Comparison of ENCODE assay signal across 24 cellular contexts in genomic region chr2:225083276-225083675, GRCh38.
"Had no signal": no experiment of that assay in that cellular context is flagged by ENCODE, and none has a peak within 500 bp of the region (broad histone marks: within the 10 kb centered on the region; RNA-seq: fewer than 3 reads in every experiment).

No MANE protein-coding gene starts in this region.

- H3K27me3 Mint-ChIP-seq: progenitor cell of endocrine pancreas had no signal

- FAIRE-seq: colon, keratinocyte, small intestine had no signal

- H3K4me1 ChIP-seq: gastrocnemius medialis, parathyroid adenoma, right lobe of liver, stomach, testis, tibial artery, uterus had no signal

- H3K9me3 ChIP-seq: gastrocnemius medialis, right lobe of liver, stomach, testis, tibial artery, uterus had no signal

- H3K27ac Mint-ChIP-seq: natural killer cell, progenitor cell of endocrine pancreas, type B pancreatic cell had no signal

- DNase-seq: dorsolateral prefrontal cortex; effector CD4-positive, alpha-beta T cell; foreskin fibroblast; gastrocnemius medialis; head of caudate nucleus; natural killer cell; occipital lobe; right lobe of liver; small intestine; stimulated activated CD4-positive, alpha-beta T cell treated with anti-CD3 and anti-CD28 coated beads, Interleukin-15, amount 100 ng/mL, for 24 hours; stimulated activated CD4-positive, alpha-beta T cell treated with anti-CD3 and anti-CD28 coated beads, Interleukin-2, amount 100 ng/mL, for 48 hours; stimulated activated naive CD4-positive, alpha-beta T cell treated with Interleukin-2 at 50 U/mL for 16 hours; stomach; testis; tibial artery; uterus had no signal

- H3K4me3 ChIP-seq: dorsolateral prefrontal cortex, gastrocnemius medialis, right lobe of liver, stomach, testis, tibial artery, uterus had no signal

- H3K36me3 ChIP-seq: gastrocnemius medialis, right lobe of liver, stomach, tibial artery, uterus had no signal

- H3K9me3 Mint-ChIP-seq: natural killer cell, type B pancreatic cell had no signal

- H3K27me3 ChIP-seq: dorsolateral prefrontal cortex, gastrocnemius medialis, right lobe of liver, stomach, testis, tibial artery, uterus had no signal

- H3K27ac ChIP-seq: dorsolateral prefrontal cortex, epithelial cell of prostate, gastrocnemius medialis, parathyroid adenoma, right lobe of liver, stomach, testis, tibial artery, uterus had no signal

- ATAC-seq: esophagus mucosa, gastrocnemius medialis, left lobe of liver, natural killer cell, right lobe of liver had no signal

- H3K4me3 Mint-ChIP-seq: natural killer cell, type B pancreatic cell had no signal

- H3K36me3 Mint-ChIP-seq: natural killer cell, type B pancreatic cell had no signal
